In the genomic region with DNA sequence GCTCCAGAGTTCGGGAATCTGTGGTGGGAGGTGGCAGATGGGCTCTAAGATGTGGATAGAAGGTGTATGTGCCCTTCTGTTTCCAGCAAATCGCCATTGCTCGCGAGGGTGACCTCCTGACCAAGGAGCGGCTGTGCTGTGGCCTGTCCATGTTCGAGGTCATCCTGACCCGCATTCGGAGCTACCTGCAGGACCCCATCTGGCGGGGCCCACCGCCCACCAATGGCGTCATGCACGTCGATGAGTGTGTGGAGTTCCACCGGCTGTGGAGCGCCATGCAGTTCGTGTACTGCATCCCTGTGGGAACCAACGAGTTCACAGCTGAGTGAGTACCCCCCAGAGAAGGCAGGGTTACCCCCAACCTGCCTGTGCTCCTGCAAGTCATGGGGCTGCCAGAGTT, we compare ENCODE assay signal across 27 cellular contexts.
A peak's percentile ranks its signal among the peaks of the same experiment; 100 is the strongest.
DNase-seq lines count a peak whose midpoint lies in the region; ATAC-seq and TF ChIP-seq lines count a peak whose summit lies in the region.
"Had no signal": no experiment of that assay in that cellular context is flagged by ENCODE, and none has a peak within 500 bp of the region (broad histone marks: within the 10 kb centered on the region; RNA-seq: fewer than 3 reads in every experiment).

No MANE protein-coding gene starts in this region.

- intact Hi-C loops in CD8-positive, alpha-beta T cell (cut with DNase I, micrococcal nuclease): no loop called here

- peak overlapping the region; percentile 24 for H4K8ac ChIP-seq in trophoblast cell (ENCODE audit: low read depth, low read length)

- no peak overlapping the region for H3K23ac ChIP-seq in trophoblast cell (ENCODE audit: low read length)

- no peak overlapping the region for H3K4me3 Mint-ChIP-seq in CD8-positive, alpha-beta T cell
- H3K4me3 Mint-ChIP-seq in IgD-negative memory B cell: no peak overlapping the region
- no peak overlapping the region for H3K4me3 Mint-ChIP-seq in chondrocyte (ENCODE audit: unreplicated experiment)
- H3K4me3 Mint-ChIP-seq: naive thymus-derived CD8-positive, alpha-beta T cell; stimulated activated naive CD8-positive, alpha-beta T cell treated with anti-CD3 and anti-CD28 coated beads, Interleukin-15, Interleukin-2, amounts not matched to agents 100 ng/mL and 50 ng/mL, for 24 hours had no signal

- no peak overlapping the region for H4K12ac ChIP-seq in trophoblast cell (ENCODE audit: low read depth, low read length)

- peak overlapping the region; percentile 73 for H3K14ac ChIP-seq in trophoblast cell (ENCODE audit: low read length)

- H3K79me2 ChIP-seq in trophoblast cell (ENCODE audit: control insufficient read depth, insufficient read depth, low read length, poor library complexity): peaks cover 7% of the 10 kb centered on the region
- H3K79me2 ChIP-seq: parathyroid adenoma had no signal

- no peaks in the 10 kb centered on the region for H3K9me3 ChIP-seq in CD8-positive, alpha-beta T cell (ENCODE audit: low read length)
- H3K9me3 ChIP-seq in trophoblast cell (ENCODE audit: insufficient read depth, low read depth, low read length): peaks cover 3% of the 10 kb centered on the region
- H3K9me3 ChIP-seq: body of pancreas, MG63, tibial artery had no signal

- POLR2A ChIA-PET in CD8-positive, alpha-beta T cell (lab: Charles Lee): no interaction called here

- H2BK5ac ChIP-seq in trophoblast cell (ENCODE audit: low read depth, low read length, poor library complexity): peak overlapping the region; percentile 52

- peak overlapping the region; percentile 69 for H2BK120ac ChIP-seq in trophoblast cell (ENCODE audit: insufficient read depth, low read length, poor library complexity)

- no peak overlapping the region for H3K4me2 ChIP-seq in trophoblast cell (ENCODE audit: low read length)

- peaks cover 47% of the 10 kb centered on the region for H3K79me1 ChIP-seq in trophoblast cell (ENCODE audit: low read length)

- H3K4ac ChIP-seq in trophoblast cell (ENCODE audit: low read depth, low read length): peak overlapping the region; percentile 78

- TF ChIP-seq CTCF in CD8-positive, alpha-beta T cell (IDR thresholded peaks at IDR 0.05): no peak
- no peak for TF ChIP-seq CTCF in chondrocyte (IDR thresholded peaks at IDR 0.05)

- H3K27ac Mint-ChIP-seq in CD8-positive, alpha-beta T cell: peak overlapping the region; percentile 32
- H3K27ac Mint-ChIP-seq in IgD-negative memory B cell (peak overlapping the region; percentile 11 to 62 (median 23)), chondrocyte (ENCODE audit: unreplicated experiment) (peak overlapping the region; percentile 27)

- no CpG with 5 or more reads among the region's 17 CpGs for WGBS in trophoblast cell (ENCODE audit: extremely low coverage, insufficient coverage, insufficient read length)

- no peak for ATAC-seq in CD8-positive, alpha-beta T cell
- ATAC-seq: activated CD4-positive, CD25-positive, alpha-beta regulatory T cell treated with anti-CD3 and anti-CD28 coated beads, Interleukin-2, amount 50 U/mL, for 24 hours; body of pancreas; esophagus mucosa; naive thymus-derived CD8-positive, alpha-beta T cell; right cardiac atrium had no signal

- peak overlapping the region; percentile 40 for H3K18ac ChIP-seq in trophoblast cell (ENCODE audit: low read length)

- peak overlapping the region; percentile 90 for H4K91ac ChIP-seq in trophoblast cell (ENCODE audit: low read depth, low read length)

- peak overlapping the region; percentile 10 for H3K27ac ChIP-seq in CD8-positive, alpha-beta T cell (ENCODE audit: low read depth, low read length)
- no peak overlapping the region for H3K27ac ChIP-seq in trophoblast cell (ENCODE audit: low read depth, low read length)
- H3K27ac ChIP-seq: body of pancreas, parathyroid adenoma had no signal

- H3K27me3 Mint-ChIP-seq in CD8-positive, alpha-beta T cell (ENCODE audit: low read depth): no peaks in the 10 kb centered on the region
- H3K27me3 Mint-ChIP-seq in IgD-negative memory B cell: no peaks in the 10 kb centered on the region
- H3K27me3 Mint-ChIP-seq in chondrocyte (ENCODE audit: low read depth): no peaks in the 10 kb centered on the region
- H3K27me3 Mint-ChIP-seq: naive thymus-derived CD8-positive, alpha-beta T cell; stimulated activated naive CD8-positive, alpha-beta T cell treated with anti-CD3 and anti-CD28 coated beads, Interleukin-15, Interleukin-2, amounts not matched to agents 100 ng/mL and 50 ng/mL, for 24 hours had no signal

- no peak for DNase-seq in CD8-positive, alpha-beta T cell
- no peak for DNase-seq in chondrocyte (ENCODE audit: low spot score)
- DNase-seq in trophoblast cell: no peak
- no peak for DNase-seq in HUDEP-2 (lab: John Stamatoyannopoulos, UW; ENCODE audit: unreplicated experiment in 76 of 76)
- DNase-seq in 8988T: no peak
- DNase-seq in AG08396 (ENCODE audit: low spot score): no peak
- DNase-seq: body of pancreas; DMS79 treated with DMSO at 0.1 percent for 48 hours; effector memory CD4-positive, alpha-beta T cell; foreskin melanocyte; GOT3; KBM-7; MG63; naive thymus-derived CD8-positive, alpha-beta T cell; NCI-H1436; NCI-H2107; NCI-H446 treated with DMSO at 0.1 percent for 48 hours; OCI-M1; SHP77 treated with DMSO at 0.1 percent for 48 hours; tibial artery had no signal

- peak overlapping the region; percentile 88 for H2BK12ac ChIP-seq in trophoblast cell (ENCODE audit: low read length)

- H3K9me3 Mint-ChIP-seq in CD8-positive, alpha-beta T cell: no peaks in the 10 kb centered on the region
- H3K9me3 Mint-ChIP-seq in IgD-negative memory B cell: no peaks in the 10 kb centered on the region
- H3K9me3 Mint-ChIP-seq in chondrocyte (ENCODE audit: low read depth): no peaks in the 10 kb centered on the region
- H3K9me3 Mint-ChIP-seq: activated T-helper 2 cell treated with anti-CD3 and anti-CD28 coated beads, Interferon-gamma antibody, Interleukin-2, Interleukin-4, amounts not matched to agents 10 μg/mL and 5 μg/mL and 100 μg/mL, durations not matched to agents 14 hours and 24 hours and 36 hours; naive thymus-derived CD8-positive, alpha-beta T cell; stimulated activated naive CD8-positive, alpha-beta T cell treated with anti-CD3 and anti-CD28 coated beads, Interleukin-15, Interleukin-2, amounts not matched to agents 100 ng/mL and 50 ng/mL, for 24 hours had no signal

- H3K4me1 Mint-ChIP-seq in CD8-positive, alpha-beta T cell (ENCODE audit: low read depth): peaks cover 9% of the 10 kb centered on the region
- peaks cover 6 to 17% (median 9%) of the 10 kb centered on the region in 3 donors for H3K4me1 Mint-ChIP-seq in IgD-negative memory B cell
- H3K4me1 Mint-ChIP-seq in chondrocyte (ENCODE audit: low read depth): peaks cover 70% of the 10 kb centered on the region

- no peaks in the 10 kb centered on the region for H3K27me3 ChIP-seq in CD8-positive, alpha-beta T cell (ENCODE audit: insufficient read depth, low read length)
- H3K27me3 ChIP-seq in trophoblast cell (ENCODE audit: insufficient read depth, low read length): no peaks in the 10 kb centered on the region
- H3K27me3 ChIP-seq: body of pancreas, MG63, tibial artery had no signal

- no peaks in the 10 kb centered on the region for H3K4me1 ChIP-seq in CD8-positive, alpha-beta T cell (ENCODE audit: insufficient read depth, low read length)
- peaks cover 14 to 36% of the 10 kb centered on the region in 2 experiments for H3K4me1 ChIP-seq in trophoblast cell (ENCODE audit: control insufficient read depth in 1 of 2, insufficient read depth in 2 of 2, low read length in 2 of 2)
- H3K4me1 ChIP-seq: body of pancreas, parathyroid adenoma had no signal

- peaks cover 79% of the 10 kb centered on the region for H3K36me3 ChIP-seq in CD8-positive, alpha-beta T cell (ENCODE audit: insufficient read depth, low read length)
- H3K36me3 ChIP-seq in trophoblast cell (ENCODE audit: control insufficient read depth in 1 of 2, insufficient read depth in 2 of 2, low read length in 2 of 2): peaks cover 0 to 2% of the 10 kb centered on the region in 2 experiments
- H3K36me3 ChIP-seq: MG63 had no signal

- CTCF ChIA-PET in CD8-positive, alpha-beta T cell (lab: Charles Lee): interaction anchor here (1.5 kb wide), 1 partner anchor 10 kb away, joined by 6 read pairs; no protein-coding TSS in a partner anchor

- H3K36me3 Mint-ChIP-seq in CD8-positive, alpha-beta T cell: peaks cover 92% of the 10 kb centered on the region
- H3K36me3 Mint-ChIP-seq in IgD-negative memory B cell: peaks cover 15% of the 10 kb centered on the region
- peaks cover 5% of the 10 kb centered on the region for H3K36me3 Mint-ChIP-seq in chondrocyte (ENCODE audit: low read depth)

- no peak overlapping the region for H2AFZ ChIP-seq in trophoblast cell (ENCODE audit: insufficient read depth, low read length, poor library complexity)
- H2AFZ ChIP-seq: parathyroid adenoma had no signal

- H2AK5ac ChIP-seq in trophoblast cell (ENCODE audit: low read length): peak overlapping the region; percentile 69

- H3K4me3 ChIP-seq in CD8-positive, alpha-beta T cell (ENCODE audit: low read depth, low read length): no peak overlapping the region
- H3K4me3 ChIP-seq in trophoblast cell (ENCODE audit: low read depth, low read length): no peak overlapping the region
- H3K4me3 ChIP-seq: body of pancreas, MG63, tibial artery had no signal

- no peak overlapping the region for H3K9ac ChIP-seq in trophoblast cell (ENCODE audit: low read length)
- H3K9ac ChIP-seq: parathyroid adenoma had no signal
